ENCODE assay signal across 1 cellular context in genomic region chr7:132243463-132243862, GRCh38.
TF ChIP-seq lines count a peak whose summit lies in the region.

No MANE protein-coding gene starts in this region.

TF ChIP-seq in K562, 482 proteins besides CTCF, POLR2A, EP300 and RAD21 (continued from another document):
- TF ChIP-seq ATF3 (IDR thresholded peaks at IDR 0.05), result peak; percentile 84
- no peak for TF ChIP-seq ATF3 (CRISPR knock-in tag; conservative IDR thresholded peaks at IDR 0.05)
- TF ChIP-seq CEBPB (tag; IDR thresholded peaks at IDR 0.05), result 0 out of 2 replicates have a peak, but pooled peaks have one; percentile 13
- TF ChIP-seq PHF21A (IDR thresholded peaks at IDR 0.05; ENCODE audit: borderline replicate concordance, low read depth), result no peak
- TF ChIP-seq ATF4 (CRISPR knock-in tag; IDR thresholded peaks at IDR 0.05), result 0 out of 2 replicates have a peak, but pooled peaks have one; percentile 28
- peak; percentile 86 for TF ChIP-seq PKNOX1 (IDR thresholded peaks at IDR 0.05)
- TF ChIP-seq CEBPG (CRISPR knock-in tag; IDR thresholded peaks at IDR 0.05), result no peak
- TF ChIP-seq CEBPG (tag; conservative IDR thresholded peaks at IDR 0.05 in 1 of 2, IDR thresholded peaks at IDR 0.05 in 1 of 2), result peak; percentile 75 to 92; a peak in 3 of 4 replicates
- peak; percentile 55; the same call in 1 of the 2 replicates for TF ChIP-seq LEF1 (IDR thresholded peaks at IDR 0.05)
- TF ChIP-seq MEIS2 (IDR thresholded peaks at IDR 0.05; ENCODE audit: partially characterized antibody), result peak; percentile 91
